Comparison of ENCODE assay signal across 1 cellular context in genomic region chr6:26569433-26569764, GRCh38.
TF ChIP-seq lines count a peak whose summit lies in the region.

No MANE protein-coding gene starts in this region.

TF ChIP-seq in K562, 482 proteins besides CTCF, POLR2A, EP300 and RAD21 (continued from another document):
- TF ChIP-seq MGA (IDR thresholded peaks at IDR 0.05) (no peak), MLLT1 (IDR thresholded peaks at IDR 0.05) (no peak), ZBTB2 (IDR thresholded peaks at IDR 0.05) (no peak), ARID4B (CRISPR knock-in tag; IDR thresholded peaks at IDR 0.05) (no peak), ZSCAN32 (CRISPR knock-in tag; IDR thresholded peaks at IDR 0.05) (no peak), CGGBP1 (CRISPR knock-in tag; IDR thresholded peaks at IDR 0.05) (no peak), BCOR (IDR thresholded peaks at IDR 0.05) (no peak), ELF4 (CRISPR knock-in tag; IDR thresholded peaks at IDR 0.05) (no peak), ZNF277 (CRISPR knock-in tag; IDR thresholded peaks at IDR 0.05; ENCODE audit: borderline replicate concordance) (no peak)
